18 cellular contexts compared by ENCODE assay signal in the genomic region with DNA sequence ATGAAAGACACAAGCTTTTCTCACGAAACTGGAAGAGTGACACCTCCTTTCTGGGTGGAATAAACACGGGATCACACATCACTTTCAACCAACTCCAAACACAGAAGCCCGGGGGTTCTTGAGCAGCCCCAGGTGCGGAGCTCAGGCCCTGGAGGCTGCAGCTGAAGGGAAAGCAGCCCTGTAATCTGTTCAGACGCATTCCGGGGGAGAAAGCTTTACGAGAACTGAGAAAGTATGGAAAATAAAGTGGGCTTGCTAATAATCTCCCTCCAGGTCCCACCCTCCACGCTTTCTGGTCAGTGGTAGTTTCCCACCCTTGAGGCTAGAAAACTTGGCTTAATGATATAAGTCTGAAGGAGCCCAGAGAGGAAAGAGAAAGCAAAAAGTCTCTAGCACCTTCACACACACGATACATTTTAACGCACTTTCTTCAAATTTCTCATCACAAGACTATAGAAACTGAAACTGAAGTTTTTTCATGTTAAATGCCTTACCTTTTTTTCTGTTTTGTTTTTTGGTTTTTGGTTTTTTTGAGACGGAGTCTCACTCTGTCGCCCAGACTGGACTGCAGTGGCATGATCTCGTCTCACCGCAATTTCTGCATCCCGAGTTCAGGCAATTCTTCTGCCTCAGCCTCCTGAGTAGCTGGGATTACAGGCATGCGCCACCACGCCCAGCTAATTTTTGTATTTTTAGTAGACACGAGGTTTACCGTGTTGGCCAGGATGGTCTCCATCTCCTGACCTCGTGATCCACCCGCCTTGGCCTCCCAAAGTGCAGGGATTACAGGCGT.
A peak's percentile ranks its signal among the peaks of the same experiment; 100 is the strongest.
DNase-seq lines count a peak whose midpoint lies in the region; ATAC-seq lines count a peak whose summit lies in the region.
"Had no signal": no experiment of that assay in that cellular context is flagged by ENCODE, and none has a peak within 500 bp of the region (broad histone marks: within the 10 kb centered on the region; RNA-seq: fewer than 3 reads in every experiment).

No MANE protein-coding gene starts in this region.

- H3K4me1 Mint-ChIP-seq in T-helper 2 cell treated with Interferon-gamma antibody and Interleukin-4, amounts not matched to agents 5 μg/mL and 100 μg/mL, for 36 hours (ENCODE audit: low read depth) = peaks cover 8% of the 10 kb centered on the region
- H3K4me1 Mint-ChIP-seq in memory B cell = peaks cover 5% of the 10 kb centered on the region
- peaks cover 6% of the 10 kb centered on the region for H3K4me1 Mint-ChIP-seq in activated naive CD8-positive, alpha-beta T cell treated with anti-CD3 and anti-CD28 coated beads, Interleukin-2, amount 50 U/mL, for 24 hours
- H3K4me1 Mint-ChIP-seq: neural progenitor cell had no signal

- DNase-seq in activated CD4-positive, CD25-positive, alpha-beta regulatory T cell treated with anti-CD3 and anti-CD28 coated beads, Interleukin-2, amount 50 U/mL, for 72 hours = no peak
- DNase-seq in GM19238 (ENCODE audit: insufficient read length, low spot score) = peak; percentile 18
- DNase-seq in T-helper 2 cell treated with Interferon-gamma antibody and Interleukin-4, amounts not matched to agents 5 μg/mL and 100 μg/mL, for 36 hours (ENCODE audit: low spot score) = no peak
- DNase-seq in memory B cell (ENCODE audit: low spot score in 2 of 2) = no peak
- DNase-seq in activated naive CD8-positive, alpha-beta T cell treated with anti-CD3 and anti-CD28 coated beads, Interleukin-2, amount 50 U/mL, for 24 hours = no peak
- DNase-seq in NCI-H2171 treated with DMSO at 0.1 percent for 48 hours (lab: John Stamatoyannopoulos, UW) = no peak
- DNase-seq: 8988T, DMS153, H7, left cardiac atrium, NCI-H1048, NCI-H510A, psoas muscle, testis had no signal

- peaks cover 2% of the 10 kb centered on the region for H3K36me3 Mint-ChIP-seq in T-helper 2 cell treated with Interferon-gamma antibody and Interleukin-4, amounts not matched to agents 5 μg/mL and 100 μg/mL, for 36 hours (ENCODE audit: low read depth)
- H3K36me3 Mint-ChIP-seq in memory B cell = peaks cover 28% of the 10 kb centered on the region
- H3K36me3 Mint-ChIP-seq in activated naive CD8-positive, alpha-beta T cell treated with anti-CD3 and anti-CD28 coated beads, Interleukin-2, amount 50 U/mL, for 24 hours (ENCODE audit: low read depth) = no peaks in the 10 kb centered on the region
- H3K36me3 Mint-ChIP-seq: neural progenitor cell had no signal

- H3K27me3 Mint-ChIP-seq in T-helper 2 cell treated with Interferon-gamma antibody and Interleukin-4, amounts not matched to agents 5 μg/mL and 100 μg/mL, for 36 hours (ENCODE audit: low read depth) = no peaks in the 10 kb centered on the region
- no peaks in the 10 kb centered on the region for H3K27me3 Mint-ChIP-seq in memory B cell
- H3K27me3 Mint-ChIP-seq in activated naive CD8-positive, alpha-beta T cell treated with anti-CD3 and anti-CD28 coated beads, Interleukin-2, amount 50 U/mL, for 24 hours = peaks cover 2% of the 10 kb centered on the region
- H3K27me3 Mint-ChIP-seq: dendritic cell treated with granulocyte-macrophage colony-stimulating factor and Interleukin-4, amounts not matched to agents 40 ng/mL and 50 ng/mL, for 4 days had no signal

- H3K4me3 Mint-ChIP-seq in T-helper 2 cell treated with Interferon-gamma antibody and Interleukin-4, amounts not matched to agents 5 μg/mL and 100 μg/mL, for 36 hours = peak overlapping the region; percentile 46
- H3K4me3 Mint-ChIP-seq in memory B cell = no peak overlapping the region
- H3K4me3 Mint-ChIP-seq in activated naive CD8-positive, alpha-beta T cell treated with anti-CD3 and anti-CD28 coated beads, Interleukin-2, amount 50 U/mL, for 24 hours = no peak overlapping the region
- H3K4me3 Mint-ChIP-seq: dendritic cell treated with granulocyte-macrophage colony-stimulating factor and Interleukin-4, amounts not matched to agents 40 ng/mL and 50 ng/mL, for 4 days; neural progenitor cell had no signal

- peak overlapping the region; percentile 67 for H3K27ac Mint-ChIP-seq in T-helper 2 cell treated with Interferon-gamma antibody and Interleukin-4, amounts not matched to agents 5 μg/mL and 100 μg/mL, for 36 hours
- peak overlapping the region; percentile 19 for H3K27ac Mint-ChIP-seq in memory B cell
- H3K27ac Mint-ChIP-seq in activated naive CD8-positive, alpha-beta T cell treated with anti-CD3 and anti-CD28 coated beads, Interleukin-2, amount 50 U/mL, for 24 hours = no peak overlapping the region
- H3K27ac Mint-ChIP-seq: dendritic cell treated with granulocyte-macrophage colony-stimulating factor and Interleukin-4, amounts not matched to agents 40 ng/mL and 50 ng/mL, for 4 days; neural progenitor cell had no signal

- no peaks in the 10 kb centered on the region for H3K9me3 Mint-ChIP-seq in T-helper 2 cell treated with Interferon-gamma antibody and Interleukin-4, amounts not matched to agents 5 μg/mL and 100 μg/mL, for 36 hours
- no peaks in the 10 kb centered on the region for H3K9me3 Mint-ChIP-seq in memory B cell
- H3K9me3 Mint-ChIP-seq in activated naive CD8-positive, alpha-beta T cell treated with anti-CD3 and anti-CD28 coated beads, Interleukin-2, amount 50 U/mL, for 24 hours = no peaks in the 10 kb centered on the region
- H3K9me3 Mint-ChIP-seq: dendritic cell treated with granulocyte-macrophage colony-stimulating factor and Interleukin-4, amounts not matched to agents 40 ng/mL and 50 ng/mL, for 4 days; neural progenitor cell had no signal

- peak; percentile 58 to 67 for ATAC-seq in activated CD4-positive, CD25-positive, alpha-beta regulatory T cell treated with anti-CD3 and anti-CD28 coated beads, Interleukin-2, amount 50 U/mL, for 24 hours
- ATAC-seq in memory B cell (ENCODE audit: low read depth) (no peak), GM19351 (IDR thresholded peaks at IDR 0.05; ENCODE audit: unreplicated experiment) (no peak)
- ATAC-seq in activated naive CD8-positive, alpha-beta T cell treated with anti-CD3 and anti-CD28 coated beads, Interleukin-2, amount 50 U/mL, for 24 hours = no peak
- ATAC-seq: left cardiac atrium, psoas muscle had no signal

Comparison
In these comparisons a context has a peak if more than half of its experiments do, and no peak if none do; other contexts are left out.
1. ATAC-seq: peak in activated CD4-positive, CD25-positive, alpha-beta regulatory T cell treated with anti-CD3 and anti-CD28 coated beads, Interleukin-2, amount 50 U/mL, for 24 hours (2 of 2); none in memory B cell (single experiment), GM19351 (single experiment) and activated naive CD8-positive, alpha-beta T cell treated with anti-CD3 and anti-CD28 coated beads, Interleukin-2, amount 50 U/mL, for 24 hours (single experiment).